29 cellular contexts compared by ENCODE assay signal in genomic region chr14:87178277-87178676, GRCh38.
"Had no signal": no experiment of that assay in that cellular context is flagged by ENCODE, and none has a peak within 500 bp of the region (broad histone marks: within the 10 kb centered on the region; RNA-seq: fewer than 3 reads in every experiment).

No MANE protein-coding gene starts in this region.

- H3K4me2 ChIP-seq: neural progenitor cell, smooth muscle cell had no signal

- H3K79me2 ChIP-seq: parathyroid adenoma had no signal

- DNase-seq: naive thymus-derived CD8-positive, alpha-beta T cell; occipital lobe; ovary; posterior cingulate gyrus; psoas muscle; right cardiac atrium; spleen; stimulated activated CD4-positive, alpha-beta T cell treated with anti-CD3 and anti-CD28 coated beads, Interleukin-12 subunit alpha, Interleukin-12 subunit beta, amount 100 ng/mL, for 4 hours; stimulated activated CD4-positive, alpha-beta T cell treated with anti-CD3 and anti-CD28 coated beads, Interleukin-1b, Interleukin-23, amount 100 ng/mL, for 48 hours; stimulated activated CD4-positive, alpha-beta T cell treated with anti-CD3 and anti-CD28 coated beads, Interleukin-4, amount 100 ng/mL, for 1 hour; stimulated activated CD4-positive, alpha-beta T cell treated with anti-CD3 and anti-CD28 coated beads, Interleukin-4, amount 100 ng/mL, for 4 hours; stimulated activated CD8-positive, alpha-beta memory T cell treated with anti-CD3 and anti-CD28 coated beads, Interleukin-4, amount 100 ng/mL, for 48 hours; stimulated activated naive CD4-positive, alpha-beta T cell; stimulated activated naive CD8-positive, alpha-beta T cell treated with anti-CD3 and anti-CD28 coated beads, Interleukin-15, amount 100 ng/mL, for 72 hours; stimulated activated naive CD8-positive, alpha-beta T cell treated with anti-CD3 and anti-CD28 coated beads, Interleukin-15, Interleukin-2, amounts not matched to agents 100 U/mL and 50 U/mL, for 24 hours; substantia nigra; testis; tibial artery; transverse colon; upper lobe of right lung; uterus had no signal

- H3K9me3 ChIP-seq: ovary, psoas muscle, suprapubic skin, testis, tibial artery, transverse colon, upper lobe of right lung, uterus had no signal

- H2AFZ ChIP-seq: neural progenitor cell, parathyroid adenoma had no signal

- H3K36me3 ChIP-seq: neural progenitor cell, ovary, spleen, suprapubic skin, tibial artery, transverse colon, upper lobe of right lung, uterus had no signal

- H3K27ac ChIP-seq: neural progenitor cell, ovary, parathyroid adenoma, psoas muscle, skin epidermis, spleen, suprapubic skin, testis, tibial artery, transverse colon, upper lobe of right lung, uterus had no signal

- ATAC-seq: naive thymus-derived CD8-positive, alpha-beta T cell; natural killer cell treated with Interleukin-12 subunit alpha and Interleukin-12 subunit beta and Interleukin-15 and Interleukin-18, amount 100 ng/mL, for 72 hours; psoas muscle; right cardiac atrium; sciatic nerve; stimulated activated memory B cell treated with anti-CD40 and anti-IgM and Interleukin-4, amounts not matched to agents 10 μg/mL and 1 μg/mL and 100 μg/mL, for 72 hours; stimulated activated naive CD8-positive, alpha-beta T cell treated with anti-CD3 and anti-CD28 coated beads, Interleukin-15, amount 100 ng/mL, for 72 hours; stimulated activated naive CD8-positive, alpha-beta T cell treated with anti-CD3 and anti-CD28 coated beads, Interleukin-15, Interleukin-2, amounts not matched to agents 100 U/mL and 50 U/mL, for 24 hours; upper lobe of right lung had no signal

- H3K4me1 ChIP-seq: neural progenitor cell, parathyroid adenoma, psoas muscle, spleen, suprapubic skin, testis, tibial artery, transverse colon, upper lobe of right lung, uterus had no signal

- H3K27me3 ChIP-seq: ovary, spleen, suprapubic skin, testis, tibial artery, transverse colon, upper lobe of right lung, uterus had no signal

- H3K4me3 ChIP-seq: neural progenitor cell, ovary, psoas muscle, skin epidermis, smooth muscle cell, spleen, suprapubic skin, testis, tibial artery, transverse colon, upper lobe of right lung, uterus had no signal

- H3K9ac ChIP-seq: neural progenitor cell, parathyroid adenoma had no signal
